20 cellular contexts compared by ENCODE assay signal in the genomic region with DNA sequence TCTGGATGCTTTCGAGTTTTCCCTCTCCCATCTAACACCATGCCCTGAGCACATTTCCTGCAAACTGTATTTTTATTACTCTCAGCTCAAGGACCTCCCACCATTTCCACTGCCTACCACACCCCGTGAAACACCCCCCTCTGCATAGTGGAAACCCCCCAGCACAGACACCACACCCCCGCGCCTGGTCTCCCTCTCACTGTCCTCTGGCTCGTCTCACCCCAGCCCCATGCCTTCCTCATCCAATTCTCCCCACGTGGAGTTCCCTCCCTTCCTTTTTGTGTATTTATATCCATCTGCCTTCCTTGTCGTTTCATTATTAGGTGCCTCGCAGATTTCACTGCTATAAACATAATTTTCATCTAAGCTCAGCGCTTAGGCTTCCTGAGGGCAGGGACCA.
DNase-seq lines count a peak whose midpoint lies in the region; ATAC-seq, FAIRE-seq and TF ChIP-seq lines count a peak whose summit lies in the region.
"Had no signal": no experiment of that assay in that cellular context is flagged by ENCODE, and none has a peak within 500 bp of the region (broad histone marks: within the 10 kb centered on the region; RNA-seq: fewer than 3 reads in every experiment).

No MANE protein-coding gene starts in this region.

- DNase-seq in RWPE2 (ENCODE audit: low spot score): peak; percentile 20
- DNase-seq in caudate nucleus (lab: John Stamatoyannopoulos, UW): peak in 1 of 61 donors; percentile 27
- DNase-seq in endothelial cell of umbilical vein (ENCODE audit: low read depth, low spot score): no peak
- DNase-seq in spleen: peak; percentile 36
- DNase-seq in NCI-H526 treated with DMSO at 0.1 percent for 48 hours (lab: John Stamatoyannopoulos, UW): no peak
- DNase-seq in GM10248 (ENCODE audit: extremely low spot score): no peak
- DNase-seq in stimulated activated CD4-positive, alpha-beta T cell treated with anti-CD3 and anti-CD28 coated beads, Interleukin-4, amount 100 ng/mL, for 4 hours: no peak
- no peak for DNase-seq in NCI-H1092 (lab: John Stamatoyannopoulos, UW)
- DNase-seq: Calu3; CD4-positive, alpha-beta memory T cell; COR-L47; DMS53; DMS79 treated with DMSO at 0.1 percent for 48 hours; GF-D8; GOT3; HFFc6 had no signal

- no peak for ATAC-seq in RWPE2 (ENCODE audit: low read depth)

- dilution Hi-C loops in endothelial cell of umbilical vein (cut with MboI; ENCODE audit: extremely low pct_ligation_motif_present, low sequenced_read_pairs): no loop called here

- POLR2A ChIA-PET in endothelial cell of umbilical vein (lab: Charles Lee) (no interaction called here), GM10248 (lab: Yijun Ruan, JAX) (no interaction called here)

- H3K4me2 ChIP-seq in endothelial cell of umbilical vein (ENCODE audit: insufficient read depth, low read length): no peak overlapping the region

- H3K79me2 ChIP-seq in endothelial cell of umbilical vein (ENCODE audit: control insufficient read depth, insufficient read depth, low read length): no peaks in the 10 kb centered on the region

- no peaks in the 10 kb centered on the region for H3K9me3 ChIP-seq in RWPE2 (ENCODE audit: severe bottlenecking)
- no peaks in the 10 kb centered on the region for H3K9me3 ChIP-seq in endothelial cell of umbilical vein (replicated peaks; ENCODE audit: control insufficient read depth, insufficient read depth, low read length)
- no peaks in the 10 kb centered on the region for H3K9me3 ChIP-seq in spleen
- H3K9me3 ChIP-seq: BLaER1 treated with 17β-estradiol and CSF1 and Interleukin-3, amounts not matched to agents 10 nM and 100 nM; HAP-1 had no signal

- CTCF ChIA-PET in endothelial cell of umbilical vein (lab: Charles Lee): no interaction called here
- CTCF ChIA-PET in GM10248 (lab: Yijun Ruan, JAX): no interaction called here

- H3K27ac ChIP-seq in RWPE2 (ENCODE audit: poor library complexity, severe bottlenecking): no peak overlapping the region
- H3K27ac ChIP-seq in caudate nucleus (ENCODE audit: low read depth, low read length): peak overlapping the region; percentile 30
- no peak overlapping the region for H3K27ac ChIP-seq in endothelial cell of umbilical vein (ENCODE audit: insufficient read depth, low read depth, low read length)
- H3K27ac ChIP-seq in spleen: no peak overlapping the region
- H3K27ac ChIP-seq: BLaER1 treated with 17β-estradiol and CSF1 and Interleukin-3, amounts not matched to agents 10 nM and 100 nM had no signal

- no peak for FAIRE-seq in endothelial cell of umbilical vein (lab: Jason Lieb, UNC)
- FAIRE-seq: GM12892, H54 had no signal

- WGBS in spleen, 5 donors: 32 to 45% (median 39%) methylated on average over 9 of the region's 9 CpGs

- H2AFZ ChIP-seq in endothelial cell of umbilical vein (ENCODE audit: low read depth, low read length): no peak overlapping the region

- H4K20me1 ChIP-seq in endothelial cell of umbilical vein (replicated peaks; ENCODE audit: control insufficient read depth, extremely low read depth, insufficient read depth, low read length): no peaks in the 10 kb centered on the region

- H3K4me3 ChIP-seq in RWPE2 (ENCODE audit: severe bottlenecking) (no peak overlapping the region), endothelial cell of umbilical vein (replicated peaks in 1 of 3; ENCODE audit: insufficient read depth in 1 of 3, low read depth in 1 of 3, low read length in 3 of 3) (no peak overlapping the region), spleen (no peak overlapping the region)
- H3K4me3 ChIP-seq: BLaER1 treated with 17β-estradiol and CSF1 and Interleukin-3, amounts not matched to agents 10 nM and 100 nM; HAP-1 had no signal

- TF ChIP-seq POLR2A in endothelial cell of umbilical vein (IDR thresholded peaks at IDR 0.05; ENCODE audit: low read depth, low read length) (no peak), spleen (IDR thresholded peaks at IDR 0.05) (no peak)

- intact Hi-C loops in endothelial cell of umbilical vein (cut with micrococcal nuclease) (no loop called here), spleen (cut with DNase I; ENCODE audit: low total_unique reads) (no loop called here)

- TF ChIP-seq CTCF in RWPE2 (IDR thresholded peaks at IDR 0.05; ENCODE audit: poor library complexity, severe bottlenecking) (no peak), endothelial cell of umbilical vein (IDR thresholded peaks at IDR 0.05; ENCODE audit: extremely low read depth in 1 of 2, insufficient read depth in 1 of 2, low read depth in 1 of 2, low read length in 2 of 2) (no peak), spleen (IDR thresholded peaks at IDR 0.05 in 8 of 11, conservative IDR thresholded peaks at IDR 0.05 in 3 of 11) (no peak), GM10248 (IDR thresholded peaks at IDR 0.05; ENCODE audit: control extremely low read depth, extremely low read depth, low read depth, missing control alignments) (no peak)

- H3K9me1 ChIP-seq in endothelial cell of umbilical vein (replicated peaks; ENCODE audit: control insufficient read depth, extremely low read depth, insufficient read depth, low read length): no peaks in the 10 kb centered on the region

- H3K36me3 ChIP-seq in RWPE2 (ENCODE audit: low read depth) (no peaks in the 10 kb centered on the region), endothelial cell of umbilical vein (ENCODE audit: control insufficient read depth in 2 of 2, extremely low read depth in 1 of 2, insufficient read depth in 2 of 2, low read length in 2 of 2) (no peaks in the 10 kb centered on the region), spleen (no peaks in the 10 kb centered on the region)
- H3K36me3 ChIP-seq: BLaER1 treated with 17β-estradiol and CSF1 and Interleukin-3, amounts not matched to agents 10 nM and 100 nM; HAP-1 had no signal

- no TSS peak for BruUV-seq in endothelial cell of umbilical vein (replicated peaks; lab: Mats Ljungman, UMichigan)

- H3K27me3 ChIP-seq in RWPE2 (ENCODE audit: insufficient read depth, poor library complexity, severe bottlenecking): peaks cover 17% of the 10 kb centered on the region
- peaks cover 17 to 20% of the 10 kb centered on the region in 2 experiments for H3K27me3 ChIP-seq in endothelial cell of umbilical vein (ENCODE audit: control insufficient read depth in 2 of 2, insufficient read depth in 2 of 2, low read length in 2 of 2)
- H3K27me3 ChIP-seq in spleen (replicated peaks in 1 of 7): peaks cover 0 to 81% (median 28%) of the 10 kb centered on the region in 7 donors

- H3K4me1 ChIP-seq in RWPE2 (ENCODE audit: insufficient read depth, poor library complexity, severe bottlenecking) (no peaks in the 10 kb centered on the region), endothelial cell of umbilical vein (ENCODE audit: control insufficient read depth, extremely low read depth, insufficient read depth, low read length) (no peaks in the 10 kb centered on the region), spleen (peaks cover 0 to 16% (median 10%) of the 10 kb centered on the region in 6 donors)
- H3K4me1 ChIP-seq: HAP-1 had no signal

- H3K9ac ChIP-seq in endothelial cell of umbilical vein (replicated peaks; ENCODE audit: extremely low read depth, insufficient read depth, low read length): no peak overlapping the region
- H3K9ac ChIP-seq: BLaER1 treated with 17β-estradiol and CSF1 and Interleukin-3, amounts not matched to agents 10 nM and 100 nM had no signal

TF ChIP-seq in endothelial cell of umbilical vein, 7 proteins besides CTCF, POLR2A, EP300 and RAD21:
- TF ChIP-seq EZH2 (IDR thresholded peaks at IDR 0.05; ENCODE audit: borderline replicate concordance, low read depth, low read length, severe bottlenecking) (peak; percentile 31), MYC (IDR thresholded peaks at IDR 0.05; ENCODE audit: low read depth, low read length) (no peak)
TF ChIP-seq in endothelial cell of umbilical vein: peak in this region for 1.

Comparison
In these comparisons a context has a peak if more than half of its experiments do, and no peak if none do; other contexts are left out.
1. DNase-seq: peak in RWPE2 (single experiment) and spleen (single experiment); none in endothelial cell of umbilical vein (single experiment), NCI-H526 treated with DMSO at 0.1 percent for 48 hours (single experiment), GM10248 (single experiment), stimulated activated CD4-positive, alpha-beta T cell treated with anti-CD3 and anti-CD28 coated beads, Interleukin-4, amount 100 ng/mL, for 4 hours (0 of 2) and NCI-H1092 (single experiment).